ENCODE assay signal across 16 cellular contexts in genomic region chr3:106086636-106087035, GRCh38.
"Had no signal": no experiment of that assay in that cellular context is flagged by ENCODE, and none has a peak within 500 bp of the region (broad histone marks: within the 10 kb centered on the region; RNA-seq: fewer than 3 reads in every experiment).

No MANE protein-coding gene starts in this region.

- H3K36me3 ChIP-seq: cardiac muscle cell, heart left ventricle, pancreas had no signal

- H3K4me1 ChIP-seq: pancreas, testis had no signal

- H3K27ac ChIP-seq: cardiac muscle cell, heart left ventricle, pancreas, testis had no signal

- H3K27me3 ChIP-seq: cardiac muscle cell, heart left ventricle, pancreas, testis had no signal

- H3K36me3 Mint-ChIP-seq: activated CD4-positive, alpha-beta memory T cell treated with anti-CD3 and anti-CD28 coated beads for 36 hours had no signal

- H3K4me3 ChIP-seq: cardiac muscle cell, heart left ventricle, pancreas, testis had no signal

- DNase-seq: activated CD4-positive, alpha-beta memory T cell treated with anti-CD3 and anti-CD28 coated beads for 36 hours; activated CD4-positive, CD25-positive, alpha-beta regulatory T cell treated with anti-CD3 and anti-CD28 coated beads, Interleukin-2, amount 50 U/mL, for 72 hours; activated CD8-positive, alpha-beta memory T cell treated with anti-CD3 and anti-CD28 coated beads, Interleukin-2, amount 50 U/mL, for 4 hours; activated gamma-delta T cell treated with Interleukin-2 at 50 U/mL for 16 hours; activated naive CD8-positive, alpha-beta T cell treated with anti-CD3 and anti-CD28 coated beads, Interleukin-2, amount 10 ng/mL, durations not matched to agents 7 days and 5 days; activated T-cell treated with anti-CD3 and anti-CD28 coated beads, Interleukin-2, amount 50 U/mL, for 72 hours; aorta; heart left ventricle; left ventricle myocardium superior; pancreas; stimulated activated CD4-positive, alpha-beta T cell treated with anti-CD3 and anti-CD28 coated beads, Interleukin-4, amount 100 ng/mL, for 24 hours; stimulated activated naive CD8-positive, alpha-beta T cell treated with anti-CD3 and anti-CD28 coated beads, Interleukin-15, amount 100 ng/mL, for 72 hours; testis had no signal

- ATAC-seq: activated T-cell treated with anti-CD3 and anti-CD28 coated beads, Interleukin-2, amount 50 U/mL, for 72 hours; left ventricle myocardium superior; pancreas; stimulated activated naive CD8-positive, alpha-beta T cell treated with anti-CD3 and anti-CD28 coated beads, Interleukin-15, amount 100 ng/mL, for 72 hours had no signal

- H3K4me3 Mint-ChIP-seq: activated CD4-positive, alpha-beta memory T cell treated with anti-CD3 and anti-CD28 coated beads for 36 hours; activated naive CD8-positive, alpha-beta T cell treated with anti-CD3 and anti-CD28 coated beads, Interleukin-2, amount 10 ng/mL, durations not matched to agents 7 days and 5 days; activated T-cell treated with anti-CD3 and anti-CD28 coated beads, Interleukin-2, amount 50 U/mL, for 72 hours; stimulated activated naive CD8-positive, alpha-beta T cell treated with anti-CD3 and anti-CD28 coated beads, Interleukin-15, amount 100 ng/mL, for 72 hours had no signal

- H3K27me3 Mint-ChIP-seq: activated CD4-positive, alpha-beta memory T cell treated with anti-CD3 and anti-CD28 coated beads for 36 hours; stimulated activated naive CD8-positive, alpha-beta T cell treated with anti-CD3 and anti-CD28 coated beads, Interleukin-15, amount 100 ng/mL, for 72 hours had no signal

- H3K27ac Mint-ChIP-seq: activated CD4-positive, alpha-beta memory T cell treated with anti-CD3 and anti-CD28 coated beads for 36 hours; activated naive CD8-positive, alpha-beta T cell treated with anti-CD3 and anti-CD28 coated beads, Interleukin-2, amount 10 ng/mL, durations not matched to agents 7 days and 5 days; activated T-cell treated with anti-CD3 and anti-CD28 coated beads, Interleukin-2, amount 50 U/mL, for 72 hours had no signal

- FAIRE-seq: colon, keratinocyte, pancreas had no signal

- H3K9me3 ChIP-seq: heart left ventricle, pancreas, testis had no signal
